ENCODE assay signal across 13 cellular contexts in the genomic region with DNA sequence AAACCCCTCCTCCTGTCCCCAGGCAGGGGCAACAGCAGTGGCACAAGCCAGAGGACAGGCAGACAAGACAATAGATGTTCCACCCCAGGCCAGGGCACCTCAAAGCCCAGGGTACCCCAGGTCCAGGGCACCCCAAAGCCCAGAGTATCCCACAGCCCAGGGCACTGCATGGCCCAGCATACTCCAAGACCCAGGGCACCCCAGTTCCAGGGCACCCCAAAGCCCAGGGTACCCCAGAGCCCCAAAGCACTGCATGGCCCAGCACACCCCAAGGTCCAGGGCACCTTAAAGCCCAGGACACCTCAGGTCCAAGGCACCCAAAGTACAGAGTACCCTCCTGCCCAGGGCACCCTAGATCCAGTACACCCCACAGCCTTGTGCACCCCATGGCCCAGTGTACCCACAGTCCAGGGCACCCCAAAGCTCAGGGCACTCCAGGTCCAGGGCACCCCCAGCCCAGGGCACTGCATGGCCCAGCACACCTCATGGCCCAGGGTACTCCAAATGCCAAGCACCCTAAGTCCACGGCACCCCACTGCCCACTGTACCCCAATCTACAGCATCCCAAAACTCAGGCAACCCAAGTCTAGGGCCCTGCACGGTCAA. TPM values are rescaled to one million over a fixed set of nuclear protein-coding genes. Genes with fewer than 3 reads are reported as not detected.
DNase-seq lines count a peak whose midpoint lies in the region; ATAC-seq and TF ChIP-seq lines count a peak whose summit lies in the region.
"Had no signal": no experiment of that assay in that cellular context is flagged by ENCODE, and none has a peak within 500 bp of the region (broad histone marks: within the 10 kb centered on the region; RNA-seq: fewer than 3 reads in every experiment).

No MANE protein-coding gene starts in this region.

- DNase-seq in Right ventricle myocardium superior (no peak), right atrium auricular region (ENCODE audit: low spot score) (no peak), WERI-Rb-1 (no peak), lower lobe of right lung (no peak), SKM-1 treated with dmso at 0.1 percent for 144 hours (lab: John Stamatoyannopoulos, UW; ENCODE audit: unreplicated experiment) (no peak)
- DNase-seq: amniotic stem cell, BE2C, gastrocnemius medialis, KBM-7 had no signal

- H3K27ac ChIP-seq in right atrium auricular region (no peak overlapping the region), WERI-Rb-1 (peak overlapping the region; percentile 52), lower lobe of right lung (no peak overlapping the region)

- intact Hi-C loops in Right ventricle myocardium superior (cut with DNase I), result no loop called here
- intact Hi-C loops in lower lobe of right lung (cut with DNase I), result no loop called here

- H3K27me3 ChIP-seq in right atrium auricular region (no peaks in the 10 kb centered on the region), WERI-Rb-1 (ENCODE audit: insufficient read depth, low read depth, severe bottlenecking) (no peaks in the 10 kb centered on the region), lower lobe of right lung (ENCODE audit: low read depth) (peaks cover 11% of the 10 kb centered on the region)
- H3K27me3 ChIP-seq: gastrocnemius medialis had no signal

- H3K36me3 ChIP-seq in right atrium auricular region, result no peaks in the 10 kb centered on the region
- H3K36me3 ChIP-seq in WERI-Rb-1, result peaks cover 25% of the 10 kb centered on the region
- H3K36me3 ChIP-seq in lower lobe of right lung, result no peaks in the 10 kb centered on the region
- H3K36me3 ChIP-seq: BE2C, gastrocnemius medialis had no signal

- no peak overlapping the region for H3K4me3 ChIP-seq in right atrium auricular region
- H3K4me3 ChIP-seq in WERI-Rb-1 (ENCODE audit: low read depth, low read length), result no peak overlapping the region
- H3K4me3 ChIP-seq in lower lobe of right lung, result no peak overlapping the region
- H3K4me3 ChIP-seq: gastrocnemius medialis, GM23338 had no signal

- H3K4me1 ChIP-seq in right atrium auricular region (peaks cover 0 to 26% of the 10 kb centered on the region in 2 donors), lower lobe of right lung (peaks cover 21% of the 10 kb centered on the region)
- H3K4me1 ChIP-seq: BE2C had no signal

- TF ChIP-seq CTCF in right atrium auricular region (IDR thresholded peaks at IDR 0.05) (no peak), WERI-Rb-1 (IDR thresholded peaks at IDR 0.05; ENCODE audit: low read depth, low read length) (no peak), lower lobe of right lung (IDR thresholded peaks at IDR 0.05) (no peak)

- H3K9me3 ChIP-seq in right atrium auricular region, result no peaks in the 10 kb centered on the region
- no peaks in the 10 kb centered on the region for H3K9me3 ChIP-seq in WERI-Rb-1 (ENCODE audit: severe bottlenecking)
- H3K9me3 ChIP-seq in lower lobe of right lung, result no peaks in the 10 kb centered on the region
- H3K9me3 ChIP-seq: BE2C, gastrocnemius medialis had no signal

- ATAC-seq in Right ventricle myocardium superior (ENCODE audit: poor library complexity) (peak; percentile 46), lower lobe of right lung (peak; percentile 52 to 59), HG02623 (IDR thresholded peaks at IDR 0.05; ENCODE audit: unreplicated experiment) (no peak), GM19035 (IDR thresholded peaks at IDR 0.05; ENCODE audit: unreplicated experiment) (no peak), GM18858 (IDR thresholded peaks at IDR 0.05; ENCODE audit: unreplicated experiment) (no peak)
- ATAC-seq: gastrocnemius medialis, GM23338 had no signal

RNA-seq across cellular contexts. Expression of a gene that starts 6.1 kb away (rescaled TPM):
- total RNA-seq in Right ventricle myocardium superior (28.6 TPM), right atrium auricular region (10 to 100 TPM; 14.5 to 17.3 TPM), lower lobe of right lung (29.2 TPM)

RNA-seq across cellular contexts. Expression of a gene that starts 18.6 kb away (rescaled TPM):
- total RNA-seq in Right ventricle myocardium superior (32.2 TPM), right atrium auricular region (10 to 100 TPM; 17.1 to 18.9 TPM), lower lobe of right lung (54.5 TPM)

Comparison
In these comparisons a context has a peak if more than half of its experiments do, and no peak if none do; other contexts are left out.
1. ATAC-seq: peak in Right ventricle myocardium superior (single experiment) and lower lobe of right lung (2 of 2); none in HG02623 (single experiment), GM19035 (single experiment) and GM18858 (single experiment).